ENCODE assay signal across 23 cellular contexts in genomic region chr10:108307250-108307924, GRCh38.
"Had no signal": no experiment of that assay in that cellular context is flagged by ENCODE, and none has a peak within 500 bp of the region (broad histone marks: within the 10 kb centered on the region; RNA-seq: fewer than 3 reads in every experiment).

No MANE protein-coding gene starts in this region.

- H3K9me3 ChIP-seq: esophagus muscularis mucosa, gastrocnemius medialis, left lung, lower lobe of right lung, mucosa of descending colon had no signal

- H3K27me3 ChIP-seq: dorsolateral prefrontal cortex, esophagus muscularis mucosa, gastrocnemius medialis, heart right ventricle, left lung had no signal

- H3K4me3 ChIP-seq: coronary artery, dorsolateral prefrontal cortex, esophagus muscularis mucosa, gastrocnemius medialis, heart right ventricle, left lung, lower lobe of right lung, mucosa of descending colon had no signal

- H3K36me3 ChIP-seq: esophagus muscularis mucosa, gastrocnemius medialis, heart right ventricle, left lung, lower lobe of right lung had no signal

- H3K27ac ChIP-seq: coronary artery, dorsolateral prefrontal cortex, esophagus muscularis mucosa, gastrocnemius medialis, heart right ventricle, left lung, lower lobe of right lung had no signal

- DNase-seq: dermis blood vessel endothelial cell; dorsolateral prefrontal cortex; effector CD4-positive, alpha-beta T cell; effector memory CD4-positive, alpha-beta T cell; foreskin fibroblast; foreskin melanocyte; gastrocnemius medialis; glutamatergic neuron; head of caudate nucleus; heart right ventricle; hypothalamus; immature natural killer cell; left cardiac atrium; left lung; left ventricle myocardium superior; lower lobe of right lung; mesenchymal stem cell; mucosa of descending colon had no signal

- FAIRE-seq: colon, endothelial cell of umbilical vein, keratinocyte had no signal

- H3K4me1 ChIP-seq: esophagus muscularis mucosa, gastrocnemius medialis, heart right ventricle, left lung, lower lobe of right lung had no signal

- ATAC-seq: gastrocnemius medialis, heart right ventricle, left cardiac atrium, left lung, left ventricle myocardium superior, lower lobe of right lung, mucosa of descending colon had no signal
